2 cellular contexts compared by ENCODE assay signal in the genomic region with DNA sequence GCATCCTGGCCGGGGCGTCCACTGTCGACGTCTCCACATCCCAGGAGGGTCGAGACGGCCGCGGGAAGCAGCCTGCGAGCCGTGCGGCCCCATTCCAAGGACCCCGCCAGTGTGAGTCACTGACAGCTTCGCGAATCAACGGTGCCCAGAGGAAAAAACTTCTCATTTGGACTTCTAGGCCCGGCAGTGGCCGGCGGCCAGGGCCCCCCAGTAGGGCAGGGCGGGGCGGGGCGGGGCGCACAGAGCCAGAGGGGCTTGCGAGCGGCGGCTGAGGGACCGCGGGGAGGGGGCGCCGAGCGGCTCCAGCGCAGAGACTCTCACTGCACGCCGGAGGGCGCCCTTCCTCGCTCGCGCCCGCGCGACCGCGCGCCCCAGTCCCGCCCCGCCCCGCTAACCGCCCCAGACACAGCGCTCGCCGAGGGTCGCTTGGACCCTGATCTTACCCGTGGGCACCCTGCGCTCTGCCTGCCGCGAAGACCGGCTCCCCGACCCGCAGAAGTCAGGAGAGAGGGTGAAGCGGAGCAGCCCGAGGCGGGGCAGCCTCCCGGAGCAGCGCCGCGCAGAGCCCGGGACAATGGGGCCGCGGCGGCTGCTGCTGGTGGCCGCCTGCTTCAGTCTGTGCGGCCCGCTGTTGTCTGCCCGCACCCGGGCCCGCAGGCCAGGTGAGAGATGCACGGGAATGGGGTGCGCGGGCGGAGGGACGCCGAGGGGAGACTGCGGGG.
A peak's percentile ranks its signal among the peaks of the same experiment; 100 is the strongest.
TF ChIP-seq lines count a peak whose summit lies in the region.

A gene (plus strand): TSS at position 393 of the 722 bp plus-strand sequence. CDS start 182 bp downstream, at position 575.

TF ChIP-seq in HEK293, 187 proteins besides CTCF, POLR2A, EP300 and RAD21 (continues in another document):
- TF ChIP-seq SETDB1 (IDR thresholded peaks at IDR 0.05; ENCODE audit: insufficient read length, low read length) = no peak
- TF ChIP-seq ZNF19 (tag by site-specific recombination; IDR thresholded peaks at IDR 0.05; ENCODE audit: low read depth) = no peak
- TF ChIP-seq ZNF169 (tag by site-specific recombination; IDR thresholded peaks at IDR 0.05) = no peak
- no peak for TF ChIP-seq ZNF214 (tag by site-specific recombination; IDR thresholded peaks at IDR 0.05; ENCODE audit: borderline replicate concordance)
- no peak for TF ChIP-seq ZNF175 (tag by site-specific recombination; IDR thresholded peaks at IDR 0.05)
- no peak for TF ChIP-seq ZNF560 (tag by site-specific recombination; IDR thresholded peaks at IDR 0.05; ENCODE audit: borderline replicate concordance)
- TF ChIP-seq, protein P1, sequence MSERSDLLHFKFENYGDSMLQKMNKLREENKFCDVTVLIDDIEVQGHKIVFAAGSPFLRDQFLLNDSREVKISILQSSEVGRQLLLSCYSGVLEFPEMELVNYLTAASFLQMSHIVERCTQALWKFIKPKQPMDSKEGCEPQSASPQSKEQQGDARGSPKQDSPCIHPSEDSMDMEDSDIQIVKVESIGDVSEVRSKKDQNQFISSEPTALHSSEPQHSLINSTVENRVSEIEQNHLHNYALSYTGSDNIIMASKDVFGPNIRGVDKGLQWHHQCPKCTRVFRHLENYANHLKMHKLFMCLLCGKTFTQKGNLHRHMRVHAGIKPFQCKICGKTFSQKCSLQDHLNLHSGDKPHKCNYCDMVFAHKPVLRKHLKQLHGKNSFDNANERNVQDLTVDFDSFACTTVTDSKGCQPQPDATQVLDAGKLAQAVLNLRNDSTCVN (tag by site-specific recombination; optimal IDR thresholded peaks at IDR 0.05) = peak; percentile 97
- TF ChIP-seq ZNF785 (tag by site-specific recombination; IDR thresholded peaks at IDR 0.05) = no peak
- no peak for TF ChIP-seq KLF10 (tag by site-specific recombination; IDR thresholded peaks at IDR 0.05)
- TF ChIP-seq ZNF16 (tag by site-specific recombination; IDR thresholded peaks at IDR 0.05; ENCODE audit: low read depth) = no peak
- TF ChIP-seq ZNF629 (tag by site-specific recombination; IDR thresholded peaks at IDR 0.05) = 0 out of 2 replicates have a peak, but pooled peaks have one; percentile 18
- TF ChIP-seq KLF1 (tag by site-specific recombination; IDR thresholded peaks at IDR 0.05) = peak; percentile 66; the same call in 1 of the 2 replicates
- TF ChIP-seq ZNF837 (tag by site-specific recombination; IDR thresholded peaks at IDR 0.05) = no peak
- TF ChIP-seq ZNF624 (tag by site-specific recombination; IDR thresholded peaks at IDR 0.05) = no peak
- TF ChIP-seq ZNF76 (tag by site-specific recombination; IDR thresholded peaks at IDR 0.05; ENCODE audit: borderline replicate concordance, low read depth) = 0 out of 2 replicates have a peak, but pooled peaks have one; percentile 28
- no peak for TF ChIP-seq TCF7L2 (IDR thresholded peaks at IDR 0.05; ENCODE audit: borderline replicate concordance, low read depth, low read length)
- TF ChIP-seq, protein P2, sequence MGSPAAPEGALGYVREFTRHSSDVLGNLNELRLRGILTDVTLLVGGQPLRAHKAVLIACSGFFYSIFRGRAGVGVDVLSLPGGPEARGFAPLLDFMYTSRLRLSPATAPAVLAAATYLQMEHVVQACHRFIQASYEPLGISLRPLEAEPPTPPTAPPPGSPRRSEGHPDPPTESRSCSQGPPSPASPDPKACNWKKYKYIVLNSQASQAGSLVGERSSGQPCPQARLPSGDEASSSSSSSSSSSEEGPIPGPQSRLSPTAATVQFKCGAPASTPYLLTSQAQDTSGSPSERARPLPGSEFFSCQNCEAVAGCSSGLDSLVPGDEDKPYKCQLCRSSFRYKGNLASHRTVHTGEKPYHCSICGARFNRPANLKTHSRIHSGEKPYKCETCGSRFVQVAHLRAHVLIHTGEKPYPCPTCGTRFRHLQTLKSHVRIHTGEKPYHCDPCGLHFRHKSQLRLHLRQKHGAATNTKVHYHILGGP (tag by site-specific recombination; IDR thresholded peaks at IDR 0.05) = no peak
- peak; percentile 87; the same call in 1 of the 2 replicates for TF ChIP-seq ZNF335 (tag by site-specific recombination; conservative IDR thresholded peaks at IDR 0.05)
- TF ChIP-seq, protein P3, sequence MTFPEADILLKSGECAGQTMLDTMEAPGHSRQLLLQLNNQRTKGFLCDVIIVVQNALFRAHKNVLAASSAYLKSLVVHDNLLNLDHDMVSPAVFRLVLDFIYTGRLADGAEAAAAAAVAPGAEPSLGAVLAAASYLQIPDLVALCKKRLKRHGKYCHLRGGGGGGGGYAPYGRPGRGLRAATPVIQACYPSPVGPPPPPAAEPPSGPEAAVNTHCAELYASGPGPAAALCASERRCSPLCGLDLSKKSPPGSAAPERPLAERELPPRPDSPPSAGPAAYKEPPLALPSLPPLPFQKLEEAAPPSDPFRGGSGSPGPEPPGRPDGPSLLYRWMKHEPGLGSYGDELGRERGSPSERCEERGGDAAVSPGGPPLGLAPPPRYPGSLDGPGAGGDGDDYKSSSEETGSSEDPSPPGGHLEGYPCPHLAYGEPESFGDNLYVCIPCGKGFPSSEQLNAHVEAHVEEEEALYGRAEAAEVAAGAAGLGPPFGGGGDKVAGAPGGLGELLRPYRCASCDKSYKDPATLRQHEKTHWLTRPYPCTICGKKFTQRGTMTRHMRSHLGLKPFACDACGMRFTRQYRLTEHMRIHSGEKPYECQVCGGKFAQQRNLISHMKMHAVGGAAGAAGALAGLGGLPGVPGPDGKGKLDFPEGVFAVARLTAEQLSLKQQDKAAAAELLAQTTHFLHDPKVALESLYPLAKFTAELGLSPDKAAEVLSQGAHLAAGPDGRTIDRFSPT (tag by site-specific recombination; IDR thresholded peaks at IDR 0.05) = no peak; the same call in none of the 2 replicates
- TF ChIP-seq ZBTB21 (tag by site-specific recombination; IDR thresholded peaks at IDR 0.05) = no peak
- TF ChIP-seq ZNF654 (tag by site-specific recombination; IDR thresholded peaks at IDR 0.05; ENCODE audit: low read depth) = no peak
- TF ChIP-seq, protein P4, sequence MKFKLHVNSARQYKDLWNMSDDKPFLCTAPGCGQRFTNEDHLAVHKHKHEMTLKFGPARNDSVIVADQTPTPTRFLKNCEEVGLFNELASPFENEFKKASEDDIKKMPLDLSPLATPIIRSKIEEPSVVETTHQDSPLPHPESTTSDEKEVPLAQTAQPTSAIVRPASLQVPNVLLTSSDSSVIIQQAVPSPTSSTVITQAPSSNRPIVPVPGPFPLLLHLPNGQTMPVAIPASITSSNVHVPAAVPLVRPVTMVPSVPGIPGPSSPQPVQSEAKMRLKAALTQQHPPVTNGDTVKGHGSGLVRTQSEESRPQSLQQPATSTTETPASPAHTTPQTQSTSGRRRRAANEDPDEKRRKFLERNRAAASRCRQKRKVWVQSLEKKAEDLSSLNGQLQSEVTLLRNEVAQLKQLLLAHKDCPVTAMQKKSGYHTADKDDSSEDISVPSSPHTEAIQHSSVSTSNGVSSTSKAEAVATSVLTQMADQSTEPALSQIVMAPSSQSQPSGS (tag by site-specific recombination; IDR thresholded peaks at IDR 0.05; ENCODE audit: low read depth) = no peak
- TF ChIP-seq, protein P5, sequence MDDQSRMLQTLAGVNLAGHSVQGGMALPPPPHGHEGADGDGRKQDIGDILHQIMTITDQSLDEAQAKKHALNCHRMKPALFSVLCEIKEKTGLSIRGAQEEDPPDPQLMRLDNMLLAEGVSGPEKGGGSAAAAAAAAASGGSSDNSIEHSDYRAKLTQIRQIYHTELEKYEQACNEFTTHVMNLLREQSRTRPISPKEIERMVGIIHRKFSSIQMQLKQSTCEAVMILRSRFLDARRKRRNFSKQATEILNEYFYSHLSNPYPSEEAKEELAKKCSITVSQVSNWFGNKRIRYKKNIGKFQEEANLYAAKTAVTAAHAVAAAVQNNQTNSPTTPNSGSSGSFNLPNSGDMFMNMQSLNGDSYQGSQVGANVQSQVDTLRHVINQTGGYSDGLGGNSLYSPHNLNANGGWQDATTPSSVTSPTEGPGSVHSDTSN (CRISPR knock-in tag; IDR thresholded peaks at IDR 0.05) = no peak
- no peak for TF ChIP-seq ZNF514 (tag by site-specific recombination; IDR thresholded peaks at IDR 0.05)

TF ChIP-seq in H1, 55 proteins besides CTCF, POLR2A, EP300 and RAD21:
- peak; percentile 27; the same call in 1 of the 2 replicates for TF ChIP-seq RBBP5 (IDR thresholded peaks at IDR 0.05; ENCODE audit: borderline replicate concordance, low read depth, low read length)
- TF ChIP-seq CREB1 (IDR thresholded peaks at IDR 0.05) = 0 out of 2 replicates have a peak, but pooled peaks have one; percentile 21
- TF ChIP-seq POLR2AphosphoS5 (IDR thresholded peaks at IDR 0.05; ENCODE audit: low read depth, low read length) = 0 out of 2 replicates have a peak, but pooled peaks have one; percentile 45
- TF ChIP-seq CBX5 (IDR thresholded peaks at IDR 0.05; ENCODE audit: low read depth, low read length) = no peak
- 0 out of 2 replicates have a peak, but pooled peaks have one; percentile 55 for TF ChIP-seq PHF8 (conservative IDR thresholded peaks at IDR 0.05; ENCODE audit: low read depth, low read length)
- TF ChIP-seq TAF1 (IDR thresholded peaks at IDR 0.05; ENCODE audit: low read depth, low read length) = peak; percentile 66
- no peak for TF ChIP-seq CEBPB (IDR thresholded peaks at IDR 0.05; ENCODE audit: low read depth, low read length)
- no peak for TF ChIP-seq TEAD4 (IDR thresholded peaks at IDR 0.05; ENCODE audit: low read depth, low read length)
- TF ChIP-seq KDM4A (IDR thresholded peaks at IDR 0.05; ENCODE audit: low read depth, low read length, severe bottlenecking) = peak; percentile 85
- peak; percentile 58 for TF ChIP-seq TAF7 (optimal IDR thresholded peaks at IDR 0.05; ENCODE audit: borderline replicate concordance, low read depth, low read length)
- no peak for TF ChIP-seq GTF2F1 (IDR thresholded peaks at IDR 0.05; ENCODE audit: borderline replicate concordance, low read depth, low read length)
TF ChIP-seq in H1: peak in this region for 7.
